ENCODE assay signal across 18 cellular contexts in genomic region chr2:37052600-37053332, GRCh38. TPM values are rescaled to one million over a fixed set of nuclear protein-coding genes. Genes with fewer than 3 reads are reported as not detected.
A peak's percentile ranks its signal among the peaks of the same experiment; 100 is the strongest.
DNase-seq lines count a peak whose midpoint lies in the region; ATAC-seq, FAIRE-seq and TF ChIP-seq lines count a peak whose summit lies in the region.
"Had no signal": no experiment of that assay in that cellular context is flagged by ENCODE, and none has a peak within 500 bp of the region (broad histone marks: within the 10 kb centered on the region; RNA-seq: fewer than 3 reads in every experiment).

No MANE protein-coding gene starts in this region.

- no peak overlapping the region for H3K4me3 ChIP-seq in breast epithelium
- H3K4me3 ChIP-seq: SJCRH30 had no signal

- CTCF ChIA-PET in MCF 10A (lab: Yijun Ruan, JAX): interaction anchor here (0.6 to 1.1 kb wide), 2 partner anchors 33 to 242 kb away, joined by 3 to 4 read pairs; no protein-coding TSS in a partner anchor

- H3K27ac Mint-ChIP-seq in MCF 10A (ENCODE audit: low read depth, unreplicated experiment): no peak overlapping the region
- H3K27ac Mint-ChIP-seq: CD4-positive, alpha-beta T cell had no signal

- no peaks in the 10 kb centered on the region for H3K9me3 Mint-ChIP-seq in MCF 10A (ENCODE audit: unreplicated experiment)
- H3K9me3 Mint-ChIP-seq: CD4-positive, alpha-beta T cell had no signal

- no peaks in the 10 kb centered on the region for H3K27me3 Mint-ChIP-seq in MCF 10A (ENCODE audit: insufficient read depth, unreplicated experiment)
- H3K27me3 Mint-ChIP-seq: CD4-positive, alpha-beta T cell had no signal

- BruUV-seq in MCF 10A (replicated peaks; lab: Mats Ljungman, UMichigan): no TSS peak

- H3K27ac ChIP-seq in breast epithelium: peak overlapping the region in 1 of 2 donors; percentile 51
- peak overlapping the region; percentile 38; the same call in 1 of the 2 replicates for H3K27ac ChIP-seq in VCaP
- peak overlapping the region; percentile 66 for H3K27ac ChIP-seq in epithelial cell of prostate
- H3K27ac ChIP-seq: SJCRH30 had no signal

- H3K4me1 ChIP-seq in breast epithelium: no peaks in the 10 kb centered on the region
- H3K4me1 ChIP-seq: BE2C, Caco-2, SJCRH30 had no signal

- POLR2A ChIA-PET in MCF 10A (lab: Yijun Ruan, JAX): interaction anchor here (0.5 to 1.7 kb wide), 4 partner anchors 9 to 100 kb away, joined by 3 to 4 read pairs (median 4); no protein-coding TSS in a partner anchor

- H3K36me3 Mint-ChIP-seq in MCF 10A (ENCODE audit: insufficient read depth, unreplicated experiment): peaks cover 81% of the 10 kb centered on the region

- FAIRE-seq in RCC 7860 (lab: Jason Lieb, UNC): no peak

- H3K9me3 ChIP-seq in breast epithelium: no peaks in the 10 kb centered on the region
- H3K9me3 ChIP-seq: BE2C, Caco-2, SJCRH30 had no signal

- H3K36me3 ChIP-seq in breast epithelium: peaks cover 5% of the 10 kb centered on the region

- DNase-seq in MCF 10A (ENCODE audit: unreplicated experiment) (peak; percentile 21), breast epithelium (ENCODE audit: low spot score in 2 of 2) (no peak), epithelial cell of prostate (ENCODE audit: low read depth, low spot score) (peak; percentile 37), stromal cell of bone marrow (ENCODE audit: low read depth) (peak; percentile 3), RCC 7860 (ENCODE audit: low spot score) (no peak), cerebellar nuclear complex (lab: John Stamatoyannopoulos, UW) (no peak)
- DNase-seq: BE2C; Caco-2; CD4-positive, alpha-beta T cell; GDM1; H7; NCI-H1436; NCI-H2081 treated with DMSO at 0.1 percent for 48 hours; NCI-H510A treated with DMSO at 0.1 percent for 48 hours; NCI-H774; SJCRH30 had no signal

- TF ChIP-seq CTCF in MCF 10A (IDR thresholded peaks at IDR 0.05; ENCODE audit: unreplicated experiment) (no peak), breast epithelium (IDR thresholded peaks at IDR 0.05) (no peak), VCaP (conservative IDR thresholded peaks at IDR 0.05) (no peak)

- peaks cover 5% of the 10 kb centered on the region for H3K4me1 Mint-ChIP-seq in MCF 10A (ENCODE audit: insufficient read depth, unreplicated experiment)

- no peak for TF ChIP-seq POLR2A in breast epithelium (IDR thresholded peaks at IDR 0.05)

- no peak overlapping the region for H3K4me3 Mint-ChIP-seq in MCF 10A (ENCODE audit: unreplicated experiment)
- H3K4me3 Mint-ChIP-seq: CD4-positive, alpha-beta T cell had no signal

- intact Hi-C loops in MCF 10A (cut with micrococcal nuclease): no loop called here
- intact Hi-C loops in breast epithelium (cut with DNase I; ENCODE audit: low total_unique reads): loop anchor here (5.0 kb wide), 1 partner anchor 400 kb away; no protein-coding TSS in a partner anchor

- no peak for ATAC-seq in HG02885 (IDR thresholded peaks at IDR 0.05; ENCODE audit: poor library complexity, unreplicated experiment)

- no peaks in the 10 kb centered on the region for H3K27me3 ChIP-seq in breast epithelium
- H3K27me3 ChIP-seq: BE2C, SJCRH30 had no signal

RNA-seq across cellular contexts. Expression of gene HEATR5B, which starts 31.4 kb away (rescaled TPM):
- 14.5 and 14.8 TPM in 2 replicates for total RNA-seq in MCF 10A (2022)
- 10 to 100 TPM; 35.7 to 64.2 (median 36.5) TPM for total RNA-seq in breast epithelium

RNA-seq across cellular contexts. Expression of gene GPATCH11, which starts 31.6 kb away (rescaled TPM):
- total RNA-seq in MCF 10A (2022): 5.5 and 5.9 TPM in 2 replicates
- total RNA-seq in breast epithelium: 10 to 100 TPM in 2 of 3 donors, 1 to 10 TPM in 1; 8.9 to 38.7 (median 10.2) TPM

Comparison
In these comparisons a context has a peak if more than half of its experiments do, and no peak if none do; other contexts are left out.
1. DNase-seq: peak in MCF 10A (single experiment), epithelial cell of prostate (single experiment) and stromal cell of bone marrow (single experiment); none in breast epithelium (0 of 2), RCC 7860 (single experiment) and cerebellar nuclear complex (0 of 2).